Comparison of ENCODE assay signal across 19 cellular contexts in the genomic region with DNA sequence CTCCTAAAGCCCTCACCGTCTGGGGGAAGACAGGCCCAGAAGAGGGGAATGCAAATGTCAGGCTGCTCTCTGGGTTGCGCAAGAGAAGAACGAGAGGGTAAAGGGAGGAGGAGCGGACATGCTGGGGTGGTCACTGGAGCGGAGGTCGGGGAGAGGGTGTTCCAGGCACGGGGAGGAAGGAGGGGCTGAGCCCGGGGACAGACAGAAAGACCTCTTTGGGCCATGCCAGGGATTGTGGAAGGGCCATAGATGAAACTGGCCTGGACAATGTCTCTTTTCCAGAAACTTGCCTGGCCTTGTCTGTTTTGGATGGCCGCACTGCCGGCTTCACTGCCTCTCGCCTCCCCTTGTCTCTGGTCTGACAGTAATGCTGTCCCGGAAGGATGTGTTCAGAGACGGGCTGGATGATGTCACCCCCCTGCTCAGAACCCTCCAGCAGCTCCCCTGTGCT.
A peak's percentile ranks its signal among the peaks of the same experiment; 100 is the strongest.
DNase-seq lines count a peak whose midpoint lies in the region; ATAC-seq and TF ChIP-seq lines count a peak whose summit lies in the region.
"Had no signal": no experiment of that assay in that cellular context is flagged by ENCODE, and none has a peak within 500 bp of the region (broad histone marks: within the 10 kb centered on the region; RNA-seq: fewer than 3 reads in every experiment).

No MANE protein-coding gene starts in this region.

- WGBS in body of pancreas, 2 donors: 54 to 56% methylated on average over 11 to 12 of the region's 13 CpGs
- WGBS in prostate gland: 45% methylated on average over 13 of the region's 13 CpGs

- POLR2A ChIA-PET in OCI-LY7 (lab: Charles Lee): no interaction called here

- H3K27ac Mint-ChIP-seq in T-helper 17 cell: no peak overlapping the region
- H3K27ac Mint-ChIP-seq: activated T-cell treated with anti-CD3 and anti-CD28 coated beads, Interleukin-2, amount 50 U/mL, for 72 hours; natural killer cell had no signal

- H3K79me2 ChIP-seq in OCI-LY7 (ENCODE audit: insufficient read depth, low read depth, low read length): no peaks in the 10 kb centered on the region

- H3K4me3 Mint-ChIP-seq in T-helper 17 cell: no peak overlapping the region
- H3K4me3 Mint-ChIP-seq: activated T-cell treated with anti-CD3 and anti-CD28 coated beads, Interleukin-2, amount 50 U/mL, for 72 hours; natural killer cell had no signal

- intact Hi-C loops in body of pancreas (cut with DNase I) (no loop called here), prostate gland (cut with DNase I) (no loop called here), OCI-LY7 (cut with micrococcal nuclease; ENCODE audit: unreplicated experiment) (no loop called here)

- no peak overlapping the region for H2AFZ ChIP-seq in OCI-LY7 (ENCODE audit: low read length)

- H3K27ac ChIP-seq in BLaER1 (no peak overlapping the region), body of pancreas (peak overlapping the region in 1 of 4 donors; percentile 36), prostate gland (peak overlapping the region; percentile 18 to 33), OCI-LY7 (ENCODE audit: low read depth, low read length, poor library complexity, severe bottlenecking) (no peak overlapping the region)

- no peak for TF ChIP-seq CTCF in body of pancreas (IDR thresholded peaks at IDR 0.05)
- TF ChIP-seq CTCF in prostate gland (IDR thresholded peaks at IDR 0.05): no peak
- no peak for TF ChIP-seq CTCF in OCI-LY7 (conservative IDR thresholded peaks at IDR 0.05; ENCODE audit: low read length)

- H3K36me3 ChIP-seq in BLaER1 (peaks cover 8% of the 10 kb centered on the region; the same call in 1 of the 2 replicates), body of pancreas (replicated peaks in 1 of 2; ENCODE audit: insufficient read depth in 1 of 2, low read depth in 2 of 2) (no peaks in the 10 kb centered on the region), prostate gland (no peaks in the 10 kb centered on the region), OCI-LY7 (ENCODE audit: insufficient read depth, low read length) (no peaks in the 10 kb centered on the region)

- peak in 2 of 4 donors; percentile 21 to 39 for DNase-seq in body of pancreas
- peak; percentile 74 for DNase-seq in left kidney (ENCODE audit: low read depth, low spot score)
- no peak for DNase-seq in prostate gland (ENCODE audit: low spot score)
- DNase-seq in activated CD4-positive, alpha-beta T cell treated with anti-CD3 and anti-CD28 coated beads for 4 hours: no peak
- DNase-seq in OCI-LY7 (ENCODE audit: low spot score): no peak
- no peak for DNase-seq in T-helper 17 cell
- DNase-seq in DMS153 treated with DMSO at 0.1 percent for 48 hours (lab: John Stamatoyannopoulos, UW; ENCODE audit: unreplicated experiment): no peak
- DNase-seq: ACHN; activated CD4-positive, alpha-beta T cell treated with anti-CD3 and anti-CD28 coated beads, Interleukin-2, amount 50 U/mL, for 48 hours; activated T-cell treated with anti-CD3 and anti-CD28 coated beads, Interleukin-2, amount 50 U/mL, for 72 hours; glutamatergic neuron; MV-4-11; natural killer cell; NCI-H2107; NCI-H748 treated with DMSO at 0.1 percent for 48 hours; stimulated activated CD4-positive, alpha-beta T cell treated with anti-CD3 and anti-CD28 coated beads, Interleukin-2, amount 100 ng/mL, for 48 hours; trophoblast cell had no signal

- H3K4me2 ChIP-seq in BLaER1: peak overlapping the region; percentile 43
- no peak overlapping the region for H3K4me2 ChIP-seq in OCI-LY7 (ENCODE audit: low read length)

- H4K20me1 ChIP-seq in BLaER1 (no peaks in the 10 kb centered on the region), OCI-LY7 (ENCODE audit: insufficient read depth, low read length) (no peaks in the 10 kb centered on the region)

- no TSS peak for BruUV-seq in OCI-LY7 (replicated peaks; lab: Mats Ljungman, UMichigan)

- TF ChIP-seq POLR2A in body of pancreas (IDR thresholded peaks at IDR 0.05) (no peak), prostate gland (IDR thresholded peaks at IDR 0.05) (no peak)

- H3K4me1 ChIP-seq in BLaER1 (peaks cover 27% of the 10 kb centered on the region), body of pancreas (no peaks in the 10 kb centered on the region), prostate gland (replicated peaks) (no peaks in the 10 kb centered on the region), OCI-LY7 (ENCODE audit: insufficient read depth, low read length, poor library complexity, severe bottlenecking) (no peaks in the 10 kb centered on the region)

- no peaks in the 10 kb centered on the region for H3K9me2 ChIP-seq in OCI-LY7 (ENCODE audit: insufficient read depth, low read length)

- ATAC-seq in body of pancreas: peak; percentile 55
- no peak for ATAC-seq in T-helper 17 cell
- ATAC-seq: activated T-cell treated with anti-CD3 and anti-CD28 coated beads, Interleukin-2, amount 50 U/mL, for 72 hours; natural killer cell; SK-N-SH treated with all-trans-retinoic acid at 6 μM for 48 hours had no signal

- H3K4me3 ChIP-seq in BLaER1: no peak overlapping the region
- no peak overlapping the region for H3K4me3 ChIP-seq in body of pancreas
- H3K4me3 ChIP-seq in prostate gland: no peak overlapping the region
- H3K4me3 ChIP-seq in OCI-LY7 (ENCODE audit: low read depth, low read length, poor library complexity, severe bottlenecking): no peak overlapping the region

- no peak overlapping the region for H3K9ac ChIP-seq in BLaER1

- no peaks in the 10 kb centered on the region for H3K4me1 Mint-ChIP-seq in T-helper 17 cell
- H3K4me1 Mint-ChIP-seq: natural killer cell had no signal

- H3K27me3 Mint-ChIP-seq in T-helper 17 cell: peaks cover 41% of the 10 kb centered on the region

- CTCF ChIA-PET in OCI-LY7 (lab: Charles Lee; ENCODE audit: unreplicated experiment): no interaction called here

- H3K9me3 ChIP-seq in BLaER1 (peaks cover 15% of the 10 kb centered on the region), body of pancreas (no peaks in the 10 kb centered on the region), prostate gland (no peaks in the 10 kb centered on the region), OCI-LY7 (ENCODE audit: low read length) (no peaks in the 10 kb centered on the region), T-helper 17 cell (ENCODE audit: control insufficient read depth, low read length, poor library complexity, severe bottlenecking) (no peaks in the 10 kb centered on the region)

- H3K27me3 ChIP-seq in BLaER1 (no peaks in the 10 kb centered on the region), body of pancreas (no peaks in the 10 kb centered on the region), prostate gland (replicated peaks; ENCODE audit: insufficient read depth) (no peaks in the 10 kb centered on the region)

- peaks cover 8% of the 10 kb centered on the region for H3K36me3 Mint-ChIP-seq in T-helper 17 cell (ENCODE audit: low read depth)

Comparison
In these comparisons a context has a peak if more than half of its experiments do, and no peak if none do; other contexts are left out.
1. H3K27ac ChIP-seq: peak in prostate gland (2 of 2); none in BLaER1 (single experiment) and OCI-LY7 (single experiment).